ENCODE assay signal across 8 cellular contexts in genomic region chr10:62045765-62046521, GRCh38.
DNase-seq lines count a peak whose midpoint lies in the region; ATAC-seq and TF ChIP-seq lines count a peak whose summit lies in the region.

No MANE protein-coding gene starts in this region.

- H3K27ac ChIP-seq in caudate nucleus (ENCODE audit: low read depth, low read length) = peak overlapping the region; percentile 27
- peak overlapping the region; percentile 63 for H3K27ac ChIP-seq in mesendoderm (ENCODE audit: low read depth, low read length)
- H3K27ac ChIP-seq in vagina = peak overlapping the region; percentile 97

- H3K23ac ChIP-seq in mesendoderm (ENCODE audit: low read length) = no peak overlapping the region

- intact Hi-C loops in vagina (cut with DNase I) = no loop called here

- H3K36me3 ChIP-seq in mesendoderm (ENCODE audit: control insufficient read depth, insufficient read depth, low read length) (no peaks in the 10 kb centered on the region), vagina (no peaks in the 10 kb centered on the region)

- H3K4me2 ChIP-seq in mesendoderm (ENCODE audit: low read length) = no peak overlapping the region

- TF ChIP-seq POLR2A in vagina (IDR thresholded peaks at IDR 0.05) = no peak

- no peak overlapping the region for H2BK120ac ChIP-seq in mesendoderm (ENCODE audit: low read depth, low read length)

- no peaks in the 10 kb centered on the region for H3K9me3 ChIP-seq in vagina

- peak overlapping the region; percentile 41 for H2BK15ac ChIP-seq in mesendoderm (replicated peaks; ENCODE audit: low read depth)

- H4K8ac ChIP-seq in mesendoderm (ENCODE audit: low read depth, low read length) = no peak overlapping the region

- H3K4me1 ChIP-seq in mesendoderm (ENCODE audit: control insufficient read depth, low read depth, low read length) = peaks cover 18% of the 10 kb centered on the region
- peaks cover 62% of the 10 kb centered on the region for H3K4me1 ChIP-seq in vagina

- H3K4me3 ChIP-seq in mesendoderm (ENCODE audit: low read length) (no peak overlapping the region), vagina (peak overlapping the region; percentile 21 to 29)

- H3K79me1 ChIP-seq in mesendoderm (ENCODE audit: low read length) = no peaks in the 10 kb centered on the region

- H2BK5ac ChIP-seq in mesendoderm (ENCODE audit: low read length) = no peak overlapping the region

- no peak overlapping the region for H3K9ac ChIP-seq in mesendoderm (ENCODE audit: low read length)

- H3K27me3 ChIP-seq in mesendoderm (ENCODE audit: insufficient read depth, low read length, poor library complexity) (no peaks in the 10 kb centered on the region), vagina (no peaks in the 10 kb centered on the region)

- TF ChIP-seq CTCF in vagina (IDR thresholded peaks at IDR 0.05) = no peak

- WGBS in mesendoderm (ENCODE audit: extremely low coverage, insufficient coverage, low lambda C conversion rate) = no CpG with 5 or more reads among the region's 12 CpGs

- H2AK5ac ChIP-seq in mesendoderm (ENCODE audit: low read length) = no peak overlapping the region

- ATAC-seq in GM21717 (IDR thresholded peaks at IDR 0.05; ENCODE audit: unreplicated experiment) = no peak

- H4K5ac ChIP-seq in mesendoderm (ENCODE audit: low read length) = no peak overlapping the region

- H3K18ac ChIP-seq in mesendoderm (ENCODE audit: low read length) = peak overlapping the region; percentile 30

- H3K79me2 ChIP-seq in mesendoderm (ENCODE audit: control insufficient read depth, insufficient read depth, low read length) = no peaks in the 10 kb centered on the region

- H3K4ac ChIP-seq in mesendoderm (ENCODE audit: low read depth, low read length) = no peak overlapping the region

- H3K56ac ChIP-seq in mesendoderm (ENCODE audit: low read length) = no peak overlapping the region

- DNase-seq in EL = peak; percentile 95
- peak; percentile 30 for DNase-seq in NCI-H69 (lab: John Stamatoyannopoulos, UW)
- DNase-seq in caudate nucleus (lab: John Stamatoyannopoulos, UW) = no peak
- DNase-seq in mesendoderm = peak; percentile 53
- DNase-seq in vagina (ENCODE audit: extremely low spot score in 2 of 2) = no peak
- DNase-seq in SW 1271 (lab: John Stamatoyannopoulos, UW) = no peak
- DNase-seq in activated effector memory CD4-positive, alpha-beta T cell treated with Interleukin-2 at 50 U/mL for 16 hours = no peak

Comparison
In these comparisons a context has a peak if more than half of its experiments do, and no peak if none do; other contexts are left out.
1. DNase-seq: peak in EL (single experiment), NCI-H69 (single experiment) and mesendoderm (single experiment); none in caudate nucleus (0 of 61), vagina (0 of 2), SW 1271 (0 of 2) and activated effector memory CD4-positive, alpha-beta T cell treated with Interleukin-2 at 50 U/mL for 16 hours (single experiment).
2. H3K27ac ChIP-seq: peak in every context shown above with its lines; median percentile 97 in vagina; 63 in mesendoderm; 27 in caudate nucleus.